ENCODE assay signal across 8 cellular contexts in the genomic region with DNA sequence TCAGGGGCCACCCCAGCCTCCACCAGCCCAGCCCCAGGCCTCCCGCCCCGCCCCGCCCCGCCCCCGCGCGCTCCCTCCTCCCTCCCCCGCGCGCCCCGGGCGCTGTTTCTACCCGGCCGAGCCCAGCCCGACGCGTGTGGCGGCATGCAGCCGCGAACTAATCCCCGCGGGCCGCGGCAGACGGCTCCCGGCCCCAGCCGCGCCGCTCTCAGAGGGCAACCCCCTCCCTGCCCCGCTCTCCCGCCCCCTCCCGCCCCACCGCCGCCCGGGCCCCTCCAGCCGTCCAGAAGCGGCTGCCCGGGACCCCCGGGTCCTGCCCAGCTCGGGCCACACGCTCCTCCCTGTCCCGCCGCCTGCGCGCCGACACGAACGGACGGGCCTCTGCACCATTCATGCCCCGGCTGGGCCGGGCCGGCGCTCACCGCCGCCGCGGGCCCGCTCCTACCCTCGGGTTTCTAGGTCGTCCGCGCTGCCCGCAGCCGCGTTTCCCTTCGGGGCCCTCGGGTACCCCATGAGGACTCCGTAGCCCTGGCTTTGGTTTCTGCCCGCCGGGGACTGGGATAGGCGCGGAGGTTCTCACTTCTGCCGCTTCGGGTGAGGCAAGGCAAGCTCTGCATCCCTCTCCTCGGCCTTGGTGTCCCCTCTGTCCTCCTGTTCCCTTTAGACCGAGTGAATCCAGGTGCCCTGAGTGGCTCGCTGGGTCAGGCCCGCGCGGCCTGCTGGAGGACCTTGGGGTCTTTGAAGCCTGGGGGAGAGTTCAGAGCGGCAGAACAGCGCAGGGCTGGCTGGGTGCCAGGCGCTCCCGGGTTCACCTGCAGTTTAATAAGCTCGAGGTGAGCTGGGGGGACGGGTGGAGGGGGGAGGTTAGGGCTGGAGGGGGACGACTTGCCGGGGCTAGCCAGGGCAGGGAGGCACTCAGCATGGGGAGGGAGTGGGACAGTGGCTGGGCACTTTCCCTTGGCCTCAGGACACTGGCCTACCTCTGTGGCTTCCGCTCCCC. TPM values are rescaled to one million over a fixed set of nuclear protein-coding genes. Genes with fewer than 3 reads are reported as not detected.
DNase-seq lines count a peak whose midpoint lies in the region; ATAC-seq, FAIRE-seq and TF ChIP-seq lines count a peak whose summit lies in the region.

No MANE protein-coding gene starts in this region.

- H3K36me3 ChIP-seq in GM06990 (ENCODE audit: control insufficient read depth, insufficient read depth, low read length) (no peaks in the 10 kb centered on the region), pancreas (no peaks in the 10 kb centered on the region)

- ATAC-seq in pancreas (peak; percentile 63 to 73 (median 70)), GM18505 (IDR thresholded peaks at IDR 0.05; ENCODE audit: unreplicated experiment) (no peak), GM18868 (IDR thresholded peaks at IDR 0.05; ENCODE audit: unreplicated experiment) (no peak)

- H3K4me3 ChIP-seq in GM06990 (replicated peaks; ENCODE audit: low read depth, low read length), result peak overlapping the region; percentile 47
- H3K4me3 ChIP-seq in epithelial cell of esophagus (ENCODE audit: low read length), result peak overlapping the region; percentile 30
- H3K4me3 ChIP-seq in pancreas, result peak overlapping the region in 2 of 4 donors; percentile 29 to 42

- intact Hi-C loops in pancreas (cut with DNase I), result no loop called here

- peaks cover 0 to 11% (median 11%) of the 10 kb centered on the region in 3 donors for H3K4me1 ChIP-seq in pancreas

- H3K9me3 ChIP-seq in pancreas, result no peaks in the 10 kb centered on the region

- no peak for DNase-seq in GM06990 (ENCODE audit: extremely low read depth, insufficient read length)
- DNase-seq in NCI-H2171 (lab: John Stamatoyannopoulos, UW), result peak; percentile 30
- peak; percentile 77 for DNase-seq in epithelial cell of esophagus (ENCODE audit: low read depth)
- DNase-seq in pancreas, result peak in 3 of 6 donors; percentile 43 to 79 (median 75)
- no peak for DNase-seq in NCI-H2196 treated with DMSO at 0.1 percent for 48 hours (lab: John Stamatoyannopoulos, UW; ENCODE audit: unreplicated experiment)
- DNase-seq in glomerular visceral epithelial cell (ENCODE audit: extremely low spot score), result no peak

- WGBS in pancreas, 2 donors, result 8 to 13% methylated on average over 44 to 89 of the region's 89 CpGs

- TF ChIP-seq POLR2A in GM18505 (IDR thresholded peaks at IDR 0.05; ENCODE audit: borderline replicate concordance, extremely low read depth, insufficient read depth, insufficient read length), result no peak

- no peak for TF ChIP-seq CTCF in GM06990 (IDR thresholded peaks at IDR 0.05; ENCODE audit: insufficient read depth, low read length, poor library complexity, severe bottlenecking)
- TF ChIP-seq CTCF in epithelial cell of esophagus (IDR thresholded peaks at IDR 0.05; ENCODE audit: insufficient read depth, low read depth, low read length, missing control alignments), result no peak
- TF ChIP-seq CTCF in pancreas (IDR thresholded peaks at IDR 0.05), result no peak

- H3K27me3 ChIP-seq in GM06990 (replicated peaks; ENCODE audit: control insufficient read depth, insufficient read depth, low read length) (no peaks in the 10 kb centered on the region), pancreas (peaks cover 0 to 7% (median 2%) of the 10 kb centered on the region in 4 donors)

- H3K27ac ChIP-seq in pancreas, result no peak overlapping the region

- FAIRE-seq in pancreas (lab: Jason Lieb, UNC), result no peak

RNA-seq across cellular contexts. Expression of a gene that starts 3.1 kb away (rescaled TPM):
- total RNA-seq in pancreas, result 1 to 10 TPM in 1 of 6 donors, under 1 TPM in 2, not detected in 3; 0.15 to 1.5 (median 0.23) TPM
- polyA plus RNA-seq in pancreas, result under 1 TPM; 0.05 to 0.30 TPM

RNA-seq across cellular contexts. Expression of a gene that starts 24.2 kb away (rescaled TPM):
- under 1 TPM in 5 of 6 donors, not detected in 1; 0.09 to 0.53 (median 0.16) TPM for total RNA-seq in pancreas
- 1 to 10 TPM in 1 of 2 donors, under 1 TPM in 1; 0.38 to 1.2 TPM for polyA plus RNA-seq in pancreas

RNA-seq across cellular contexts. Expression of a gene that starts 52.2 kb away (rescaled TPM):
- total RNA-seq in pancreas, result not detected
- not detected for polyA plus RNA-seq in pancreas

Comparison
In these comparisons a context has a peak if more than half of its experiments do, and no peak if none do; other contexts are left out.
1. DNase-seq: peak in NCI-H2171 (single experiment) and epithelial cell of esophagus (single experiment); none in GM06990 (single experiment), NCI-H2196 treated with DMSO at 0.1 percent for 48 hours (single experiment) and glomerular visceral epithelial cell (single experiment).
2. ATAC-seq: peak in pancreas (4 of 4); none in GM18505 (single experiment) and GM18868 (single experiment).